Comparison of ENCODE assay signal across 15 cellular contexts in the genomic region with DNA sequence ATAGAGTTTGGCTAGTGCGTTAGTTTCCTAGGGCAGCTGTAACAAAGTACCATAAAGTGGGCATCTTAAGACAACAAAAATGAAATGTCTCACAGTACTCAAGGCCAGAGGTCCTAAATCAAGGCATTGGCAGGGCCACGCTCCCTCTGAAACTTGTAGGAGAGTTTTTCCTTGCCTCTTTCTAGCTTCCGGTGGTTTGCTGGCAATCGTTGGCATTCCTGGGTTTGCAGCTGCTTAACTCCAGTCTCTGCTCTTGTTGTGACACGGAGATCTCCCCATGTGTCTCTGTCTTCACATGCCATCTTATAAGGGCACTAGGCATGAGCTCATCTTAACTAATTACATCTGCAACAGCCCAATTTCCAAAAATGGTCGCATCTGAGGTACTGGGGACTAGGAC.
A peak's percentile ranks its signal among the peaks of the same experiment; 100 is the strongest.
DNase-seq lines count a peak whose midpoint lies in the region; ATAC-seq and TF ChIP-seq lines count a peak whose summit lies in the region.
"Had no signal": no experiment of that assay in that cellular context is flagged by ENCODE, and none has a peak within 500 bp of the region (broad histone marks: within the 10 kb centered on the region; RNA-seq: fewer than 3 reads in every experiment).

No MANE protein-coding gene starts in this region.

- no peaks in the 10 kb centered on the region for H3K36me3 ChIP-seq in mesenchymal stem cell (ENCODE audit: control insufficient read depth in 1 of 2, insufficient read depth in 2 of 2, low read depth in 1 of 2, low read length in 2 of 2)
- no peaks in the 10 kb centered on the region for H3K36me3 ChIP-seq in Peyer's patch
- H3K36me3 ChIP-seq in colonic mucosa = no peaks in the 10 kb centered on the region
- H3K36me3 ChIP-seq: esophagus muscularis mucosa, SJSA1 had no signal

- peak overlapping the region; percentile 79 for H3K9ac ChIP-seq in mesenchymal stem cell (ENCODE audit: low read length)
- no peak overlapping the region for H3K9ac ChIP-seq in colonic mucosa (ENCODE audit: low read depth in 2 of 2, low read length in 2 of 2)

- intact Hi-C loops in MCF 10A (cut with micrococcal nuclease) (loop anchor here (1.0 to 5.0 kb wide), 3 partner anchors 180 to 332 kb away; no protein-coding TSS in a partner anchor), colonic mucosa (cut with DNase I) (no loop called here)
- intact Hi-C loops in activated CD4-positive, alpha-beta T cell treated with anti-CD3 and anti-CD28 coated beads for 36 hours (cut with DNase I, micrococcal nuclease) = loop anchor here in 1 of 2 experiments (10.0 kb wide), 1 partner anchor 335 kb away; no protein-coding TSS in a partner anchor

- TF ChIP-seq POLR2A in Peyer's patch (IDR thresholded peaks at IDR 0.05) = no peak

- POLR2A ChIA-PET in MCF 10A (lab: Yijun Ruan, JAX) = interaction anchor here (0.9 to 1.9 kb wide), 8 partner anchors 26 to 334 kb away, joined by 3 to 11 read pairs (median 4); no protein-coding TSS in a partner anchor
- POLR2A ChIA-PET in activated CD4-positive, alpha-beta T cell treated with anti-CD3 and anti-CD28 coated beads for 36 hours (lab: Charles Lee) = no interaction called here

- peak overlapping the region; percentile 97 for H2BK5ac ChIP-seq in mesenchymal stem cell (ENCODE audit: low read depth, low read length, poor library complexity, severe bottlenecking)

- no peak overlapping the region for H3K4me2 ChIP-seq in mesenchymal stem cell (ENCODE audit: low read length, poor library complexity, severe bottlenecking)

- H4K8ac ChIP-seq in mesenchymal stem cell (ENCODE audit: low read length) = peak overlapping the region; percentile 55

- peak overlapping the region in 1 of 2 experiments; percentile 3 for H3K4ac ChIP-seq in mesenchymal stem cell (ENCODE audit: low read depth in 1 of 2, low read length in 2 of 2)

- peak; percentile 48 for DNase-seq in A172 (ENCODE audit: low spot score)
- DNase-seq in LHCN-M2 (ENCODE audit: low read depth) = peak; percentile 99
- peak; percentile 73 for DNase-seq in MCF 10A (ENCODE audit: unreplicated experiment)
- DNase-seq in mesenchymal stem cell = no peak
- DNase-seq in activated CD4-positive, alpha-beta T cell treated with anti-CD3 and anti-CD28 coated beads for 36 hours = no peak
- no peak for DNase-seq in NCI-H1092 (lab: John Stamatoyannopoulos, UW)
- no peak for DNase-seq in Peyer's patch
- DNase-seq in colonic mucosa = no peak
- DNase-seq: 8988T; CD8-positive, alpha-beta memory T cell; NCI-H1694 treated with DMSO at 0.1 percent for 48 hours had no signal

- H4K91ac ChIP-seq in mesenchymal stem cell (ENCODE audit: low read length) = no peak overlapping the region

- H3K4me3 Mint-ChIP-seq in MCF 10A (ENCODE audit: unreplicated experiment) = no peak overlapping the region
- H3K4me3 Mint-ChIP-seq in activated CD4-positive, alpha-beta T cell treated with anti-CD3 and anti-CD28 coated beads for 36 hours = no peak overlapping the region
- H3K4me3 Mint-ChIP-seq: CD8-positive, alpha-beta memory T cell; mesothelial cell of epicardium had no signal

- H3K27ac ChIP-seq in mesenchymal stem cell (ENCODE audit: low read length, poor library complexity, severe bottlenecking) = peak overlapping the region; percentile 99
- peak overlapping the region in 1 of 4 donors; percentile 31 for H3K27ac ChIP-seq in Peyer's patch
- no peak overlapping the region for H3K27ac ChIP-seq in colonic mucosa
- H3K27ac ChIP-seq: SJSA1 had no signal

- H3K4me1 ChIP-seq in mesenchymal stem cell (ENCODE audit: control insufficient read depth, insufficient read depth, low read depth, low read length) (peaks cover 10% of the 10 kb centered on the region), Peyer's patch (peaks cover 0 to 17% (median 0%) of the 10 kb centered on the region in 4 donors), colonic mucosa (no peaks in the 10 kb centered on the region)
- H3K4me1 ChIP-seq: SJSA1 had no signal

- no TSS peak for BruUV-seq in MCF 10A (replicated peaks; lab: Mats Ljungman, UMichigan)

- H3K9me3 Mint-ChIP-seq in MCF 10A (ENCODE audit: unreplicated experiment) = no peaks in the 10 kb centered on the region
- no peaks in the 10 kb centered on the region for H3K9me3 Mint-ChIP-seq in activated CD4-positive, alpha-beta T cell treated with anti-CD3 and anti-CD28 coated beads for 36 hours (ENCODE audit: low read depth)
- H3K9me3 Mint-ChIP-seq: mesothelial cell of epicardium had no signal

- 81% methylated on average over 5 of the region's 6 CpGs for WGBS in mesenchymal stem cell

- H3K23ac ChIP-seq in mesenchymal stem cell (ENCODE audit: low read length in 2 of 2) = no peak overlapping the region

- peak overlapping the region; percentile 83 for H2AK5ac ChIP-seq in mesenchymal stem cell (ENCODE audit: low read length, severe bottlenecking)

- peak overlapping the region in 1 of 2 experiments; percentile 54 for H3K4me3 ChIP-seq in mesenchymal stem cell (ENCODE audit: insufficient read depth in 1 of 2, low read depth in 1 of 2, low read length in 2 of 2)
- no peak overlapping the region for H3K4me3 ChIP-seq in Peyer's patch
- H3K4me3 ChIP-seq in colonic mucosa = no peak overlapping the region
- H3K4me3 ChIP-seq: body of pancreas, esophagus muscularis mucosa, SJSA1 had no signal

- peak overlapping the region in 1 of 2 experiments; percentile 55 for H3K18ac ChIP-seq in mesenchymal stem cell (ENCODE audit: low read depth in 1 of 2, low read length in 2 of 2)

- H3K4me1 Mint-ChIP-seq in MCF 10A (ENCODE audit: insufficient read depth, unreplicated experiment) = peaks cover 39% of the 10 kb centered on the region
- no peaks in the 10 kb centered on the region for H3K4me1 Mint-ChIP-seq in activated CD4-positive, alpha-beta T cell treated with anti-CD3 and anti-CD28 coated beads for 36 hours
- H3K4me1 Mint-ChIP-seq: CD8-positive, alpha-beta memory T cell had no signal

- H2BK15ac ChIP-seq in mesenchymal stem cell (ENCODE audit: low read depth, poor library complexity, severe bottlenecking) = no peak overlapping the region

- peaks cover 5% of the 10 kb centered on the region for H3K27me3 Mint-ChIP-seq in MCF 10A (ENCODE audit: insufficient read depth, unreplicated experiment)
- no peaks in the 10 kb centered on the region for H3K27me3 Mint-ChIP-seq in activated CD4-positive, alpha-beta T cell treated with anti-CD3 and anti-CD28 coated beads for 36 hours
- H3K27me3 Mint-ChIP-seq: CD8-positive, alpha-beta memory T cell had no signal

- H3K36me3 Mint-ChIP-seq in MCF 10A (ENCODE audit: insufficient read depth, unreplicated experiment) = peaks cover 6% of the 10 kb centered on the region
- H3K36me3 Mint-ChIP-seq in activated CD4-positive, alpha-beta T cell treated with anti-CD3 and anti-CD28 coated beads for 36 hours (ENCODE audit: low read depth) = no peaks in the 10 kb centered on the region
- H3K36me3 Mint-ChIP-seq: CD8-positive, alpha-beta memory T cell; mesothelial cell of epicardium had no signal

- peak overlapping the region; percentile 75 for H3K27ac Mint-ChIP-seq in MCF 10A (ENCODE audit: low read depth, unreplicated experiment)
- H3K27ac Mint-ChIP-seq in activated CD4-positive, alpha-beta T cell treated with anti-CD3 and anti-CD28 coated beads for 36 hours = no peak overlapping the region
- H3K27ac Mint-ChIP-seq: CD8-positive, alpha-beta memory T cell; mesothelial cell of epicardium had no signal

- no peak overlapping the region for H3K14ac ChIP-seq in mesenchymal stem cell (ENCODE audit: low read length in 2 of 2)

- H2BK12ac ChIP-seq in mesenchymal stem cell (ENCODE audit: low read length in 2 of 2) = peak overlapping the region in 1 of 2 experiments; percentile 73

- H3K79me1 ChIP-seq in mesenchymal stem cell (replicated peaks; ENCODE audit: low read length, poor library complexity, severe bottlenecking) = no peaks in the 10 kb centered on the region

- no peaks in the 10 kb centered on the region for H3K27me3 ChIP-seq in mesenchymal stem cell (ENCODE audit: control insufficient read depth in 1 of 2, insufficient read depth in 1 of 2, low read length in 2 of 2)
- H3K27me3 ChIP-seq in Peyer's patch = no peaks in the 10 kb centered on the region
- H3K27me3 ChIP-seq in colonic mucosa = no peaks in the 10 kb centered on the region
- H3K27me3 ChIP-seq: body of pancreas, esophagus muscularis mucosa, SJSA1 had no signal

- no peak overlapping the region for H2AFZ ChIP-seq in mesenchymal stem cell (ENCODE audit: low read depth, low read length)

- CTCF ChIA-PET in MCF 10A (lab: Yijun Ruan, JAX) = interaction anchor here (0.6 to 1.0 kb wide), 2 partner anchors 335 to 379 kb away, joined by 3 to 5 read pairs; no protein-coding TSS in a partner anchor
- CTCF ChIA-PET in activated CD4-positive, alpha-beta T cell treated with anti-CD3 and anti-CD28 coated beads for 36 hours (lab: Charles Lee) = no interaction called here

- no peak overlapping the region for H2BK120ac ChIP-seq in mesenchymal stem cell (ENCODE audit: low read depth, low read length)

- TF ChIP-seq CTCF in MCF 10A (IDR thresholded peaks at IDR 0.05; ENCODE audit: unreplicated experiment) (no peak), Peyer's patch (IDR thresholded peaks at IDR 0.05) (no peak), colonic mucosa (IDR thresholded peaks at IDR 0.05) (no peak)

- H3K9me3 ChIP-seq in mesenchymal stem cell (ENCODE audit: control insufficient read depth, low read length) = no peaks in the 10 kb centered on the region
- no peaks in the 10 kb centered on the region for H3K9me3 ChIP-seq in Peyer's patch
- H3K9me3 ChIP-seq in colonic mucosa = no peaks in the 10 kb centered on the region
- H3K9me3 ChIP-seq: body of pancreas, esophagus muscularis mucosa, SJSA1 had no signal

- no peak for ATAC-seq in activated CD4-positive, alpha-beta T cell treated with anti-CD3 and anti-CD28 coated beads for 36 hours
- ATAC-seq: body of pancreas had no signal

Comparison
In these comparisons a context has a peak if more than half of its experiments do, and no peak if none do; other contexts are left out.
1. DNase-seq: peak in A172 (single experiment), LHCN-M2 (single experiment) and MCF 10A (single experiment); none in mesenchymal stem cell (single experiment), activated CD4-positive, alpha-beta T cell treated with anti-CD3 and anti-CD28 coated beads for 36 hours (single experiment), NCI-H1092 (single experiment), Peyer's patch (0 of 3) and colonic mucosa (single experiment).